In the genomic region with DNA sequence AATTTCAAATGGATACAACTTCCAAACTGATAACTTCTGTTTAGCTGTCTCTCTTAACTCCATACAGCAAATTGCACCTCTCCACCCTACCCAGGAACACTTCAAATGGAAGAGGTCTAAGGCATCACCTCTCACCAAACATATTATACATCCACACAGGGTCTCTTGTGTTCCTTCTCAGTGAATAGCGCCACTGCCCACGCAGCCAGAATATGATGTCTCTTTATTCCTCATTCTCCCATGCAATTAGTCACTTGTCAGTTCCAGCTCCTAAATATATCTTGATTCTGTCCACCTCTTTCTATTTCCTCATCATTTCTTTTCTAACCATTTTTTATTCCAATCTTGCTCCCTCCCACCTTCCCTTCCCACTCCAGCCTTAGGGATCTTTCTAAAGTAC, we compare ENCODE assay signal across 1 cellular context.
TF ChIP-seq lines count a peak whose summit lies in the region.

No MANE protein-coding gene starts in this region.

TF ChIP-seq in K562, 482 proteins besides CTCF, POLR2A, EP300 and RAD21:
- no peak for TF ChIP-seq PURB (CRISPR knock-in tag; IDR thresholded peaks at IDR 0.05; ENCODE audit: low read depth)
- no peak for TF ChIP-seq NCOR1 (IDR thresholded peaks at IDR 0.05)
- TF ChIP-seq, protein P1, sequence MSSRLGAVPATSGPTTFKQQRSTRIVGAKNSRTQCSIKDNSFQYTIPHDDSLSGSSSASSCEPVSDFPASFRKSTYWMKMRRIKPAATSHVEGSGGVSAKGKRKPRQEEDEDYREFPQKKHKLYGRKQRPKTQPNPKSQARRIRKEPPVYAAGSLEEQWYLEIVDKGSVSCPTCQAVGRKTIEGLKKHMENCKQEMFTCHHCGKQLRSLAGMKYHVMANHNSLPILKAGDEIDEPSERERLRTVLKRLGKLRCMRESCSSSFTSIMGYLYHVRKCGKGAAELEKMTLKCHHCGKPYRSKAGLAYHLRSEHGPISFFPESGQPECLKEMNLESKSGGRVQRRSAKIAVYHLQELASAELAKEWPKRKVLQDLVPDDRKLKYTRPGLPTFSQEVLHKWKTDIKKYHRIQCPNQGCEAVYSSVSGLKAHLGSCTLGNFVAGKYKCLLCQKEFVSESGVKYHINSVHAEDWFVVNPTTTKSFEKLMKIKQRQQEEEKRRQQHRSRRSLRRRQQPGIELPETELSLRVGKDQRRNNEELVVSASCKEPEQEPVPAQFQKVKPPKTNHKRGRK (tag; IDR thresholded peaks at IDR 0.05): 0 out of 2 replicates have a peak, but pooled peaks have one; percentile 8
- no peak for TF ChIP-seq RBM34 (IDR thresholded peaks at IDR 0.05; ENCODE audit: borderline replicate concordance, insufficient read depth, low read length)
- no peak for TF ChIP-seq MIER1 (IDR thresholded peaks at IDR 0.05; ENCODE audit: low read depth)
- TF ChIP-seq SRSF9 (IDR thresholded peaks at IDR 0.05; ENCODE audit: borderline replicate concordance, low read depth, low read length): no peak
- TF ChIP-seq ZNF140 (CRISPR knock-in tag; IDR thresholded peaks at IDR 0.05): no peak
- TF ChIP-seq NR2C2 (CRISPR knock-in tag; IDR thresholded peaks at IDR 0.05): no peak
- TF ChIP-seq NR2C2 (tag; IDR thresholded peaks at IDR 0.05): no peak
